Comparison of ENCODE assay signal across 23 cellular contexts in genomic region chr5:138853132-138853531, GRCh38. TPM values are rescaled to one million over a fixed set of nuclear protein-coding genes. Genes with fewer than 3 reads are reported as not detected.
DNase-seq lines count a peak whose midpoint lies in the region; ATAC-seq and TF ChIP-seq lines count a peak whose summit lies in the region.
"Had no signal": no experiment of that assay in that cellular context is flagged by ENCODE, and none has a peak within 500 bp of the region (broad histone marks: within the 10 kb centered on the region; RNA-seq: fewer than 3 reads in every experiment).

No MANE protein-coding gene starts in this region.

- H3K27ac ChIP-seq in CD4-positive, CD25-positive, alpha-beta regulatory T cell (ENCODE audit: insufficient read depth, low read length, poor library complexity, severe bottlenecking): no peak overlapping the region
- H3K27ac ChIP-seq: 22Rv1, A549, C4-2B had no signal

- no peaks in the 10 kb centered on the region for H3K27me3 ChIP-seq in CD4-positive, CD25-positive, alpha-beta regulatory T cell (ENCODE audit: control insufficient read depth, insufficient read depth, low read length)

- ATAC-seq in CD4-positive, CD25-positive, alpha-beta regulatory T cell (ENCODE audit: low read depth in 2 of 2): no peak
- ATAC-seq in T-cell (replicated peaks in 1 of 4) (no peak), GM21737 (IDR thresholded peaks at IDR 0.05; ENCODE audit: unreplicated experiment) (no peak)
- ATAC-seq in naive thymus-derived CD8-positive, alpha-beta T cell: no peak
- ATAC-seq: A549, GM12878 had no signal

- peak overlapping the region; percentile 42 for H3K4me3 ChIP-seq in CD4-positive, CD25-positive, alpha-beta regulatory T cell (ENCODE audit: low read depth, low read length)
- H3K4me3 ChIP-seq: A549, GM12878 had no signal

- peaks cover 15% of the 10 kb centered on the region for H3K4me1 Mint-ChIP-seq in T-helper 1 cell treated with Interleukin-12 subunit alpha and Interleukin-12 subunit beta and Interleukin-4 antibody, amounts not matched to agents 30 μg/mL and 1 μg/mL, for 36 hours (ENCODE audit: low read depth)
- H3K4me1 Mint-ChIP-seq in CD4-positive, CD25-positive, alpha-beta regulatory T cell: peaks cover 21 to 44% (median 29%) of the 10 kb centered on the region in 4 donors
- H3K4me1 Mint-ChIP-seq in T-cell (peaks cover 20 to 28% (median 25%) of the 10 kb centered on the region in 3 donors), nephron (peaks cover 33% of the 10 kb centered on the region)
- H3K4me1 Mint-ChIP-seq in naive thymus-derived CD8-positive, alpha-beta T cell: peaks cover 0 to 16% (median 3%) of the 10 kb centered on the region in 4 donors

- peak overlapping the region; percentile 29 for H3K4me3 Mint-ChIP-seq in T-helper 1 cell treated with Interleukin-12 subunit alpha and Interleukin-12 subunit beta and Interleukin-4 antibody, amounts not matched to agents 30 μg/mL and 1 μg/mL, for 36 hours
- H3K4me3 Mint-ChIP-seq in CD4-positive, CD25-positive, alpha-beta regulatory T cell: peak overlapping the region; percentile 33 to 59 (median 50)
- H3K4me3 Mint-ChIP-seq in T-cell: peak overlapping the region in 2 of 3 donors; percentile 4 to 5
- H3K4me3 Mint-ChIP-seq in nephron: no peak overlapping the region
- no peak overlapping the region for H3K4me3 Mint-ChIP-seq in naive thymus-derived CD8-positive, alpha-beta T cell
- H3K4me3 Mint-ChIP-seq: H9 had no signal

- CTCF ChIA-PET in T-cell (lab: Charles Lee): no interaction called here

- H3K4me1 ChIP-seq in CD4-positive, CD25-positive, alpha-beta regulatory T cell (ENCODE audit: control insufficient read depth, insufficient read depth, low read length, poor library complexity, severe bottlenecking): peaks cover 8% of the 10 kb centered on the region

- no peak for DNase-seq in T-helper 1 cell
- peak in 1 of 3 donors; percentile 32 for DNase-seq in CD4-positive, CD25-positive, alpha-beta regulatory T cell
- no peak for DNase-seq in T-cell
- DNase-seq in naive thymus-derived CD8-positive, alpha-beta T cell: no peak
- no peak for DNase-seq in UCSD-AML1 (lab: John Stamatoyannopoulos, UW; ENCODE audit: unreplicated experiment)
- DNase-seq: AML-193; CD8-positive, alpha-beta memory T cell; COR-L47; DMS 273 treated with DMSO at 0.1 percent for 48 hours; DMS53; DND-41; EL; H9 had no signal

- no peaks in the 10 kb centered on the region for H3K9me3 Mint-ChIP-seq in T-helper 1 cell treated with Interleukin-12 subunit alpha and Interleukin-12 subunit beta and Interleukin-4 antibody, amounts not matched to agents 30 μg/mL and 1 μg/mL, for 36 hours
- H3K9me3 Mint-ChIP-seq in CD4-positive, CD25-positive, alpha-beta regulatory T cell: peaks cover 0 to 2% (median 0%) of the 10 kb centered on the region in 7 donors
- H3K9me3 Mint-ChIP-seq in T-cell (no peaks in the 10 kb centered on the region), nephron (no peaks in the 10 kb centered on the region)
- H3K9me3 Mint-ChIP-seq in naive thymus-derived CD8-positive, alpha-beta T cell: no peaks in the 10 kb centered on the region
- H3K9me3 Mint-ChIP-seq: CD8-positive, alpha-beta memory T cell; H9 had no signal

- H3K27ac Mint-ChIP-seq in T-helper 1 cell treated with Interleukin-12 subunit alpha and Interleukin-12 subunit beta and Interleukin-4 antibody, amounts not matched to agents 30 μg/mL and 1 μg/mL, for 36 hours: no peak overlapping the region
- H3K27ac Mint-ChIP-seq in CD4-positive, CD25-positive, alpha-beta regulatory T cell: peak overlapping the region in 2 of 3 donors; percentile 68 to 80
- H3K27ac Mint-ChIP-seq in T-cell (peak overlapping the region in 1 of 2 donors; percentile 23), nephron (peak overlapping the region; percentile 17 to 90 (median 56))
- peak overlapping the region in 1 of 10 donors; percentile 63 for H3K27ac Mint-ChIP-seq in naive thymus-derived CD8-positive, alpha-beta T cell

- POLR2A ChIA-PET in T-cell (lab: Charles Lee): no interaction called here
- POLR2A ChIA-PET in naive thymus-derived CD8-positive, alpha-beta T cell (lab: Charles Lee): no interaction called here

- no peaks in the 10 kb centered on the region for H3K9me3 ChIP-seq in CD4-positive, CD25-positive, alpha-beta regulatory T cell (ENCODE audit: control insufficient read depth in 2 of 2, low read length in 2 of 2)
- H3K9me3 ChIP-seq: A549 had no signal

- H3K27me3 Mint-ChIP-seq in T-helper 1 cell treated with Interleukin-12 subunit alpha and Interleukin-12 subunit beta and Interleukin-4 antibody, amounts not matched to agents 30 μg/mL and 1 μg/mL, for 36 hours (ENCODE audit: low read depth): peaks cover 4% of the 10 kb centered on the region
- H3K27me3 Mint-ChIP-seq in CD4-positive, CD25-positive, alpha-beta regulatory T cell: peaks cover 4% of the 10 kb centered on the region
- H3K27me3 Mint-ChIP-seq in T-cell (no peaks in the 10 kb centered on the region), nephron (ENCODE audit: low read depth) (no peaks in the 10 kb centered on the region)
- H3K27me3 Mint-ChIP-seq in naive thymus-derived CD8-positive, alpha-beta T cell: peaks cover 0 to 12% (median 4%) of the 10 kb centered on the region in 5 donors

- TF ChIP-seq CTCF in nephron (IDR thresholded peaks at IDR 0.05; ENCODE audit: unreplicated experiment in 3 of 3): no peak

- H3K36me3 ChIP-seq in CD4-positive, CD25-positive, alpha-beta regulatory T cell (ENCODE audit: control insufficient read depth, insufficient read depth, low read length): no peaks in the 10 kb centered on the region

- peaks cover 2% of the 10 kb centered on the region for H3K36me3 Mint-ChIP-seq in T-helper 1 cell treated with Interleukin-12 subunit alpha and Interleukin-12 subunit beta and Interleukin-4 antibody, amounts not matched to agents 30 μg/mL and 1 μg/mL, for 36 hours (ENCODE audit: low read depth)
- H3K36me3 Mint-ChIP-seq in CD4-positive, CD25-positive, alpha-beta regulatory T cell: no peaks in the 10 kb centered on the region
- H3K36me3 Mint-ChIP-seq in T-cell (peaks cover 4% of the 10 kb centered on the region), nephron (ENCODE audit: low read depth) (peaks cover 15% of the 10 kb centered on the region)
- H3K36me3 Mint-ChIP-seq in naive thymus-derived CD8-positive, alpha-beta T cell: no peaks in the 10 kb centered on the region

RNA-seq across cellular contexts. Expression of gene LRRTM2, which starts 22.0 kb away (rescaled TPM):
- not detected for total RNA-seq in CD4-positive, CD25-positive, alpha-beta regulatory T cell
- under 1 TPM in 2 of 4 donors, not detected in 2; 0.07 to 0.11 TPM for polyA plus RNA-seq in CD4-positive, CD25-positive, alpha-beta regulatory T cell
- total RNA-seq in T-cell: under 1 TPM in 4 of 5 donors, not detected in 1; 0.03 to 0.33 (median 0.16) TPM
- total RNA-seq in naive thymus-derived CD8-positive, alpha-beta T cell: not detected
- polyA plus RNA-seq in naive thymus-derived CD8-positive, alpha-beta T cell: not detected
- total RNA-seq: CD8-positive, alpha-beta memory T cell; G401; H1; H9; HT-29 had no signal
- polyA plus RNA-seq: A549; CD8-positive, alpha-beta memory T cell; H1 had no signal

Comparison
In these comparisons a context has a peak if more than half of its experiments do, and no peak if none do; other contexts are left out.
1. H3K4me3 Mint-ChIP-seq: peak in T-helper 1 cell treated with Interleukin-12 subunit alpha and Interleukin-12 subunit beta and Interleukin-4 antibody, amounts not matched to agents 30 μg/mL and 1 μg/mL, for 36 hours (single experiment), CD4-positive, CD25-positive, alpha-beta regulatory T cell (4 of 4) and T-cell (2 of 3); none in nephron (0 of 3) and naive thymus-derived CD8-positive, alpha-beta T cell (0 of 10).